Comparison of ENCODE assay signal across 14 cellular contexts in the genomic region with DNA sequence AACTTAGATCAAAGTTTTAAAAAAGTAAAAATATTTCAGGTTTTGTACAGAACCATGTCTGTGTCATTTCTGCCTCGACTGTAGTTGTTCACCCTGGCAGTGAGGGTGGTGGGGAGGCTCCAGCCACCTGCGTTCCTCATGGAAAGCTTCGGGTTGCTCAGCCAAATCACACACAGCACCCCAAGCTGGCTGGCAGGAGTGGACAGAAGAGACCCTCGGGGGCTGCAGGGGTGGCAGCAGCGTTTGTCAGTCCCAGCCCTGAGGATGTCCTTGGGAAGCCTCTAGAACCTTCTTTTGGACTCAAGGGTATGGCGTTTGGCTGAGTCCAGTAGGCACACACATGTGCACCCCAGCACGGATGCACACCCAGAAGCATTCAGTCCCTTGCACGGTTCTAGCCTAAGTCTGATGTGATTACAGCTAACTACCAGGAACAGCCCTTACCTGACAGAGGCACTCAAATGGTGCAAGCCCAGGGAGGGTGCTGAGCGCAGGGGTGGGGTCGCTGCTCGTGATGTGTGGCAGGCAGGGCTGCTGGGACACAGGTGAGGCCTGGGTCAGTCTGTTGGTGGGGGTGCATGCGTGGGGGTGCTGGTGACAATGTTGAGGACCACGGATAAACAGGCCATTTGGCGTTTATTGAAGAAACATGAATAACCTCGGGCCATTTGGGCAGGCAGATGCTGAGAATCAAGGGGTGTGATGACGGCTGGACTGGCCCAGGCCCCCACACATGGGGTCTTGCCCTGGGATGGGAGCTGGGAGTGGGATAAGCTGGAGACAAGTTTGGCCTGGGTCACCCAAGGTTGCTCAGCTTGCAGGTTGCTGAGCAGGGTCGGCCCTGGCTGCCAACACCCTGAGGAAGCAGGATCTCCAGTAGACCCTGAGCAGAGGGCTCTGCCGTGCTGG.
DNase-seq lines count a peak whose midpoint lies in the region; ATAC-seq, FAIRE-seq and TF ChIP-seq lines count a peak whose summit lies in the region.
"Had no signal": no experiment of that assay in that cellular context is flagged by ENCODE, and none has a peak within 500 bp of the region (broad histone marks: within the 10 kb centered on the region; RNA-seq: fewer than 3 reads in every experiment).

No MANE protein-coding gene starts in this region.

- H3K27ac ChIP-seq in right cardiac atrium (ENCODE audit: low read length), result no peak overlapping the region
- H3K27ac ChIP-seq in prostate gland, result no peak overlapping the region

- H3K4me1 ChIP-seq in right cardiac atrium (ENCODE audit: control insufficient read depth, insufficient read depth, low read length), result no peaks in the 10 kb centered on the region
- no peaks in the 10 kb centered on the region for H3K4me1 ChIP-seq in prostate gland (replicated peaks)

- H3K4me1 Mint-ChIP-seq in WTC11, result peaks cover 3% of the 10 kb centered on the region

- no peaks in the 10 kb centered on the region for H3K9me3 ChIP-seq in right cardiac atrium (ENCODE audit: control insufficient read depth, low read length)
- H3K9me3 ChIP-seq in prostate gland, result no peaks in the 10 kb centered on the region

- H3K4me3 ChIP-seq in right cardiac atrium (ENCODE audit: low read length), result no peak overlapping the region
- H3K4me3 ChIP-seq in prostate gland, result no peak overlapping the region

- WGBS in right cardiac atrium, result 72% methylated on average over 18 of the region's 18 CpGs
- 68% methylated on average over 17 of the region's 18 CpGs for WGBS in prostate gland

- H3K4me3 Mint-ChIP-seq in WTC11, result no peak overlapping the region
- H3K4me3 Mint-ChIP-seq: CD8-positive, alpha-beta T cell had no signal

- ATAC-seq in WTC11 (no peak), right cardiac atrium (no peak), GM21526 (IDR thresholded peaks at IDR 0.05; ENCODE audit: low FRiP score, unreplicated experiment) (no peak)
- ATAC-seq: CD8-positive, alpha-beta T cell had no signal

- CTCF ChIA-PET in WTC11 (lab: Charles Lee), result interaction anchor here (1.1 to 5.0 kb wide), 7 partner anchors 12 to 284 kb away, joined by 3 to 52 read pairs (median 6); no protein-coding TSS in a partner anchor

- H3K36me3 Mint-ChIP-seq in WTC11, result no peaks in the 10 kb centered on the region

- H3K27me3 ChIP-seq in right cardiac atrium (ENCODE audit: control insufficient read depth, insufficient read depth) (no peaks in the 10 kb centered on the region), prostate gland (replicated peaks; ENCODE audit: insufficient read depth) (no peaks in the 10 kb centered on the region)

- intact Hi-C loops in right cardiac atrium (cut with DNase I) (loop anchor here (5.0 kb wide), 1 partner anchor 283 kb away; no protein-coding TSS in a partner anchor), prostate gland (cut with DNase I) (loop anchor here (2.0 kb wide), 1 partner anchor 533 kb away; no protein-coding TSS in a partner anchor)

- TF ChIP-seq CTCF in WTC11 (IDR thresholded peaks at IDR 0.05) (no peak), prostate gland (IDR thresholded peaks at IDR 0.05) (no peak)

- no peaks in the 10 kb centered on the region for H3K36me3 ChIP-seq in prostate gland

- H3K9me3 Mint-ChIP-seq in WTC11, result no peaks in the 10 kb centered on the region
- H3K9me3 Mint-ChIP-seq: CD8-positive, alpha-beta T cell had no signal

- no peak overlapping the region for H3K27ac Mint-ChIP-seq in WTC11
- H3K27ac Mint-ChIP-seq: CD8-positive, alpha-beta T cell had no signal

- DNase-seq in activated CD4-positive, CD25-positive, alpha-beta regulatory T cell treated with anti-CD3 and anti-CD28 coated beads, Interleukin-2, amount 50 U/mL, for 72 hours, result peak; percentile 27
- DNase-seq in activated CD4-positive, CD25-positive, alpha-beta regulatory T cell (lab: John Stamatoyannopoulos, UW), result no peak
- DNase-seq in WTC11 (ENCODE audit: low spot score) (peak; percentile 8), right cardiac atrium (peak; percentile 6 to 48 (median 23)), prostate gland (ENCODE audit: low spot score) (peak; percentile 2), frontal cortex (ENCODE audit: low spot score in 2 of 2) (no peak), cortex of kidney (lab: John Stamatoyannopoulos, UW) (no peak)
- DNase-seq: foreskin melanocyte, NCI-H2029, NCI-H774, SIG-M5 had no signal

- POLR2A ChIA-PET in WTC11 (lab: Charles Lee), result no interaction called here

- H3K27me3 Mint-ChIP-seq in WTC11 (ENCODE audit: low read depth), result no peaks in the 10 kb centered on the region

- FAIRE-seq in frontal cortex (lab: Jason Lieb, UNC), result no peak
- FAIRE-seq: G401.6 had no signal

- no peak for TF ChIP-seq POLR2A in prostate gland (IDR thresholded peaks at IDR 0.05)

TF ChIP-seq in WTC11, 78 proteins besides CTCF, POLR2A, EP300 and RAD21 (continues in another document):
- TF ChIP-seq GRHL2 (CRISPR knock-in tag; IDR thresholded peaks at IDR 0.05; ENCODE audit: insufficient replicate concordance, severe bottlenecking), result no peak
- TF ChIP-seq, protein P1, sequence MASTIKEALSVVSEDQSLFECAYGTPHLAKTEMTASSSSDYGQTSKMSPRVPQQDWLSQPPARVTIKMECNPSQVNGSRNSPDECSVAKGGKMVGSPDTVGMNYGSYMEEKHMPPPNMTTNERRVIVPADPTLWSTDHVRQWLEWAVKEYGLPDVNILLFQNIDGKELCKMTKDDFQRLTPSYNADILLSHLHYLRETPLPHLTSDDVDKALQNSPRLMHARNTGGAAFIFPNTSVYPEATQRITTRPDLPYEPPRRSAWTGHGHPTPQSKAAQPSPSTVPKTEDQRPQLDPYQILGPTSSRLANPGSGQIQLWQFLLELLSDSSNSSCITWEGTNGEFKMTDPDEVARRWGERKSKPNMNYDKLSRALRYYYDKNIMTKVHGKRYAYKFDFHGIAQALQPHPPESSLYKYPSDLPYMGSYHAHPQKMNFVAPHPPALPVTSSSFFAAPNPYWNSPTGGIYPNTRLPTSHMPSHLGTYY (CRISPR knock-in tag; IDR thresholded peaks at IDR 0.05), result no peak
- TF ChIP-seq SMAD3 (CRISPR knock-in tag; IDR thresholded peaks at IDR 0.05; ENCODE audit: borderline replicate concordance), result no peak
- TF ChIP-seq, protein P2, sequence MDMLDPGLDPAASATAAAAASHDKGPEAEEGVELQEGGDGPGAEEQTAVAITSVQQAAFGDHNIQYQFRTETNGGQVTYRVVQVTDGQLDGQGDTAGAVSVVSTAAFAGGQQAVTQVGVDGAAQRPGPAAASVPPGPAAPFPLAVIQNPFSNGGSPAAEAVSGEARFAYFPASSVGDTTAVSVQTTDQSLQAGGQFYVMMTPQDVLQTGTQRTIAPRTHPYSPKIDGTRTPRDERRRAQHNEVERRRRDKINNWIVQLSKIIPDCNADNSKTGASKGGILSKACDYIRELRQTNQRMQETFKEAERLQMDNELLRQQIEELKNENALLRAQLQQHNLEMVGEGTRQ (CRISPR knock-in tag; IDR thresholded peaks at IDR 0.05), result no peak
- TF ChIP-seq, protein P3, sequence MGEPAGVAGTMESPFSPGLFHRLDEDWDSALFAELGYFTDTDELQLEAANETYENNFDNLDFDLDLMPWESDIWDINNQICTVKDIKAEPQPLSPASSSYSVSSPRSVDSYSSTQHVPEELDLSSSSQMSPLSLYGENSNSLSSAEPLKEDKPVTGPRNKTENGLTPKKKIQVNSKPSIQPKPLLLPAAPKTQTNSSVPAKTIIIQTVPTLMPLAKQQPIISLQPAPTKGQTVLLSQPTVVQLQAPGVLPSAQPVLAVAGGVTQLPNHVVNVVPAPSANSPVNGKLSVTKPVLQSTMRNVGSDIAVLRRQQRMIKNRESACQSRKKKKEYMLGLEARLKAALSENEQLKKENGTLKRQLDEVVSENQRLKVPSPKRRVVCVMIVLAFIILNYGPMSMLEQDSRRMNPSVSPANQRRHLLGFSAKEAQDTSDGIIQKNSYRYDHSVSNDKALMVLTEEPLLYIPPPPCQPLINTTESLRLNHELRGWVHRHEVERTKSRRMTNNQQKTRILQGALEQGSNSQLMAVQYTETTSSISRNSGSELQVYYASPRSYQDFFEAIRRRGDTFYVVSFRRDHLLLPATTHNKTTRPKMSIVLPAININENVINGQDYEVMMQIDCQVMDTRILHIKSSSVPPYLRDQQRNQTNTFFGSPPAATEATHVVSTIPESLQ (CRISPR knock-in tag; IDR thresholded peaks at IDR 0.05), result no peak
- TF ChIP-seq MYBL2 (CRISPR knock-in tag; IDR thresholded peaks at IDR 0.05), result no peak
- TF ChIP-seq TP53 (CRISPR knock-in tag; IDR thresholded peaks at IDR 0.05), result no peak
- TF ChIP-seq MXD4 (CRISPR knock-in tag; IDR thresholded peaks at IDR 0.05; ENCODE audit: borderline replicate concordance), result no peak
- TF ChIP-seq, protein P4, sequence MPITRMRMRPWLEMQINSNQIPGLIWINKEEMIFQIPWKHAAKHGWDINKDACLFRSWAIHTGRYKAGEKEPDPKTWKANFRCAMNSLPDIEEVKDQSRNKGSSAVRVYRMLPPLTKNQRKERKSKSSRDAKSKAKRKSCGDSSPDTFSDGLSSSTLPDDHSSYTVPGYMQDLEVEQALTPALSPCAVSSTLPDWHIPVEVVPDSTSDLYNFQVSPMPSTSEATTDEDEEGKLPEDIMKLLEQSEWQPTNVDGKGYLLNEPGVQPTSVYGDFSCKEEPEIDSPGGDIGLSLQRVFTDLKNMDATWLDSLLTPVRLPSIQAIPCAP (CRISPR knock-in tag; IDR thresholded peaks at IDR 0.05), result no peak
- TF ChIP-seq, protein P5, sequence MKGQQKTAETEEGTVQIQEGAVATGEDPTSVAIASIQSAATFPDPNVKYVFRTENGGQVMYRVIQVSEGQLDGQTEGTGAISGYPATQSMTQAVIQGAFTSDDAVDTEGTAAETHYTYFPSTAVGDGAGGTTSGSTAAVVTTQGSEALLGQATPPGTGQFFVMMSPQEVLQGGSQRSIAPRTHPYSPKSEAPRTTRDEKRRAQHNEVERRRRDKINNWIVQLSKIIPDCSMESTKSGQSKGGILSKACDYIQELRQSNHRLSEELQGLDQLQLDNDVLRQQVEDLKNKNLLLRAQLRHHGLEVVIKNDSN (CRISPR knock-in tag; IDR thresholded peaks at IDR 0.05), result no peak
- TF ChIP-seq, protein P6, sequence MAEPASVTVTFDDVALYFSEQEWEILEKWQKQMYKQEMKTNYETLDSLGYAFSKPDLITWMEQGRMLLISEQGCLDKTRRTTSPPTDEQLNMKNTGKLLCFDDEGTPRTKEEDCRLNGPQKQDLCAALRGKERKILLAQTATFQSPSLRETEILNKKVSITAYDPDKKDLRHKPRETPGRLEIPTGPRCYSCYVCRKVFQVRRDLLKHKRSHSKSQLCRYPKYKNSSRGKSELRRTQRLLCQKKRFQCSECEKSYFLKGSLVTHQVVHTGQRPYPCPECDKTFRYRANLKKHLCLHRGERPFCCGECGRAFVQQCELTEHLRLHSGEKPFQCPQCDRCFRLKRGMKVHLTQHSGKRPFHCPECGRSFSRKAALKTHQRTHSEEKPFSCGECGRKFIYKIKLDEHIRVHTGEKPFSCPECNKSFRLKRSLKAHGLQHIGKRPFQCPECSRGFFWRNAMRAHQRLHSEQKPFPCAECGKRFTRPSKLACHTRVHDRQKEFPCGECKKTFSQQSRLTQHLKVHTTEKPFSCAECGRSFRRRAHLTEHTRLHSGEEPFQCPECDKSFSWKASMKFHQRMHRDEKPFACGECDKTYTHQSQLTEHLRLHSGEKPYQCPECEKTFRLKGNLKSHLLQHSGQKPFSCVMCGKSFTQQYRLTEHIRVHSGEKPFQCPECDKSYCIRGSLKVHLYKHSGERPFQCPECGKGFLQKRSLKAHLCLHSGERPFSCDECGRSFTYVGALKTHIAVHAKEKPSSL (CRISPR knock-in tag; conservative IDR thresholded peaks at IDR 0.05), result no peak

Comparison
In these comparisons a context has a peak if more than half of its experiments do, and no peak if none do; other contexts are left out.
1. DNase-seq: peak in activated CD4-positive, CD25-positive, alpha-beta regulatory T cell treated with anti-CD3 and anti-CD28 coated beads, Interleukin-2, amount 50 U/mL, for 72 hours (single experiment), WTC11 (single experiment), right cardiac atrium (3 of 3) and prostate gland (single experiment); none in activated CD4-positive, CD25-positive, alpha-beta regulatory T cell (0 of 4), frontal cortex (0 of 2) and cortex of kidney (single experiment).